In genomic region chr2:119683717-119684443, GRCh38 we compare ENCODE assay signal across 13 cellular contexts. TPM values are rescaled to one million over a fixed set of nuclear protein-coding genes. Genes with fewer than 3 reads are reported as not detected.
DNase-seq lines count a peak whose midpoint lies in the region; ATAC-seq and TF ChIP-seq lines count a peak whose summit lies in the region.
"Had no signal": no experiment of that assay in that cellular context is flagged by ENCODE, and none has a peak within 500 bp of the region (broad histone marks: within the 10 kb centered on the region; RNA-seq: fewer than 3 reads in every experiment).

No MANE protein-coding gene starts in this region.

- CTCF ChIA-PET in activated CD8-positive, alpha-beta T cell treated with anti-CD3 and anti-CD28 coated beads, Interleukin-2, amount 10 ng/mL, durations not matched to agents 7 days and 5 days (lab: Charles Lee), result interaction anchor here (1.7 kb wide), 1 partner anchor 492 kb away, joined by 4 read pairs; no protein-coding TSS in a partner anchor
- CTCF ChIA-PET in T-cell (lab: Charles Lee), result no interaction called here

- POLR2A ChIA-PET in activated CD8-positive, alpha-beta T cell treated with anti-CD3 and anti-CD28 coated beads, Interleukin-2, amount 10 ng/mL, durations not matched to agents 7 days and 5 days (lab: Charles Lee), result no interaction called here
- POLR2A ChIA-PET in T-cell (lab: Charles Lee), result no interaction called here

- no peaks in the 10 kb centered on the region for H3K27me3 Mint-ChIP-seq in activated CD8-positive, alpha-beta T cell treated with anti-CD3 and anti-CD28 coated beads, Interleukin-2, amount 10 ng/mL, durations not matched to agents 7 days and 5 days (ENCODE audit: low read depth)
- H3K27me3 Mint-ChIP-seq in T-cell, result no peaks in the 10 kb centered on the region
- H3K27me3 Mint-ChIP-seq: activated CD8-positive, alpha-beta T cell treated with anti-CD3 and anti-CD28 coated beads for 36 hours had no signal

- H3K4me3 ChIP-seq in coronary artery, result no peak overlapping the region
- H3K4me3 ChIP-seq: GM23248, heart left ventricle had no signal

- H3K4me3 Mint-ChIP-seq in activated CD8-positive, alpha-beta T cell treated with anti-CD3 and anti-CD28 coated beads, Interleukin-2, amount 10 ng/mL, durations not matched to agents 7 days and 5 days, result no peak overlapping the region
- H3K4me3 Mint-ChIP-seq in T-cell, result no peak overlapping the region
- H3K4me3 Mint-ChIP-seq: activated CD8-positive, alpha-beta T cell treated with anti-CD3 and anti-CD28 coated beads for 36 hours had no signal

- H3K4me1 Mint-ChIP-seq in activated CD8-positive, alpha-beta T cell treated with anti-CD3 and anti-CD28 coated beads, Interleukin-2, amount 10 ng/mL, durations not matched to agents 7 days and 5 days (ENCODE audit: low read depth), result peaks cover 18% of the 10 kb centered on the region
- peaks cover 25 to 36% (median 29%) of the 10 kb centered on the region in 3 donors for H3K4me1 Mint-ChIP-seq in T-cell

- DNase-seq in Daoy (ENCODE audit: low read depth) (peak; percentile 74), NCI-H526 treated with DMSO at 0.1 percent for 48 hours (lab: John Stamatoyannopoulos, UW) (peak; percentile 33), coronary artery (ENCODE audit: low spot score) (peak; percentile 43), occipital lobe (lab: John Stamatoyannopoulos, UW) (peak; percentile 57), NCI-H187 (lab: John Stamatoyannopoulos, UW) (no peak), T-cell (no peak)
- DNase-seq in activated CD8-positive, alpha-beta T cell treated with anti-CD3 and anti-CD28 coated beads, Interleukin-2, amount 10 ng/mL, durations not matched to agents 7 days and 5 days, result no peak
- DNase-seq: activated CD8-positive, alpha-beta T cell treated with anti-CD3 and anti-CD28 coated beads for 36 hours; COR-L47; GM23248; heart left ventricle; NCI-H2029 had no signal

- ATAC-seq in HG03469 (IDR thresholded peaks at IDR 0.05; ENCODE audit: unreplicated experiment), result no peak
- no peak for ATAC-seq in activated CD8-positive, alpha-beta T cell treated with anti-CD3 and anti-CD28 coated beads, Interleukin-2, amount 10 ng/mL, durations not matched to agents 7 days and 5 days
- ATAC-seq in T-cell (replicated peaks in 1 of 4), result no peak
- ATAC-seq: activated CD8-positive, alpha-beta T cell treated with anti-CD3 and anti-CD28 coated beads for 36 hours had no signal

- no peak for TF ChIP-seq CTCF in coronary artery (IDR thresholded peaks at IDR 0.05)

- H3K36me3 Mint-ChIP-seq in activated CD8-positive, alpha-beta T cell treated with anti-CD3 and anti-CD28 coated beads, Interleukin-2, amount 10 ng/mL, durations not matched to agents 7 days and 5 days (ENCODE audit: low read depth), result peaks cover 4% of the 10 kb centered on the region
- H3K36me3 Mint-ChIP-seq in T-cell, result peaks cover 30% of the 10 kb centered on the region

- H3K27ac ChIP-seq in coronary artery, result no peak overlapping the region
- H3K27ac ChIP-seq: GM23248, heart left ventricle had no signal

- H3K27ac Mint-ChIP-seq in activated CD8-positive, alpha-beta T cell treated with anti-CD3 and anti-CD28 coated beads, Interleukin-2, amount 10 ng/mL, durations not matched to agents 7 days and 5 days, result no peak overlapping the region
- no peak overlapping the region for H3K27ac Mint-ChIP-seq in T-cell
- H3K27ac Mint-ChIP-seq: activated CD8-positive, alpha-beta T cell treated with anti-CD3 and anti-CD28 coated beads for 36 hours had no signal

- H3K9me3 Mint-ChIP-seq in activated CD8-positive, alpha-beta T cell treated with anti-CD3 and anti-CD28 coated beads, Interleukin-2, amount 10 ng/mL, durations not matched to agents 7 days and 5 days (ENCODE audit: insufficient read depth), result no peaks in the 10 kb centered on the region
- no peaks in the 10 kb centered on the region for H3K9me3 Mint-ChIP-seq in T-cell
- H3K9me3 Mint-ChIP-seq: activated CD8-positive, alpha-beta T cell treated with anti-CD3 and anti-CD28 coated beads for 36 hours had no signal

RNA-seq across cellular contexts. Expression of gene TMEM177, which starts 4.9 kb away (rescaled TPM):
- total RNA-seq in Daoy (2014; rRNA removed; shearing (Covaris generic)), result 14.4 and 19.2 TPM in 2 replicates
- total RNA-seq in occipital lobe (15.9 TPM), T-cell (10 to 100 TPM in 3 of 5 donors, 1 to 10 TPM in 2; 3.3 to 18.4 (median 16.1) TPM)
- total RNA-seq in activated CD8-positive, alpha-beta T cell treated with anti-CD3 and anti-CD28 coated beads, Interleukin-2, amount 10 ng/mL, durations not matched to agents 7 days and 5 days, result 10 to 100 TPM in 1 of 2 experiments, 1 to 10 TPM in 1; 9.1 to 10.4 TPM

Comparison
In these comparisons a context has a peak if more than half of its experiments do, and no peak if none do; other contexts are left out.
1. DNase-seq: peak in Daoy (single experiment), NCI-H526 treated with DMSO at 0.1 percent for 48 hours (single experiment), coronary artery (single experiment) and occipital lobe (single experiment); none in activated CD8-positive, alpha-beta T cell treated with anti-CD3 and anti-CD28 coated beads, Interleukin-2, amount 10 ng/mL, durations not matched to agents 7 days and 5 days (single experiment), NCI-H187 (0 of 2) and T-cell (0 of 34).